Comparison of ENCODE assay signal across 27 cellular contexts in the genomic region with DNA sequence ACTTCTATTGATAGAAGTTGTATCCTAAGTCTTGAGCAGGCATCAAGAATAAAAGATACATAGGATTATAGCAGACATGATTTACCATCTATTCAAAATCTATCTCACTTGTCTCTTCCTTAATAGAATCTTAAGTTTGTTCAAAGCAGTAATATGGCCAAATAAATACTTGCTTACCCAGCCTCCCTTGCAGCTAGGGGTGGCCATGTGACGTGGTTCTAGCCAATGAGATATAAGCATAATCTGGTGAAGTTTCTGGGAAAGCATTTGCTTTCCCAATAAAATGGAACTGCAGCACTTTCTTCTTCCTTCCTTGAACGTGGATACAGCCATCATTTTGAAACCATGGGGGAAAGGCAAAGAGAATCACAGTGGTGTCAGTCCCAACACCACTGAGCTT.
"Had no signal": no experiment of that assay in that cellular context is flagged by ENCODE, and none has a peak within 500 bp of the region (broad histone marks: within the 10 kb centered on the region; RNA-seq: fewer than 3 reads in every experiment).

No MANE protein-coding gene starts in this region.

- H3K27ac Mint-ChIP-seq: activated CD4-positive, alpha-beta memory T cell treated with anti-CD3 and anti-CD28 coated beads for 36 hours; activated naive CD4-positive, alpha-beta T cell treated with anti-CD3 and anti-CD28 coated beads, Interleukin-2, amount 10 ng/mL, durations not matched to agents 7 days and 5 days; activated naive CD8-positive, alpha-beta T cell treated with anti-CD3 and anti-CD28 coated beads, Interleukin-2, amount 10 ng/mL, durations not matched to agents 7 days and 5 days; activated T-cell treated with anti-CD3 and anti-CD28 coated beads, Interleukin-2, amount 50 U/mL, for 72 hours; brain; T-helper 17 cell; T-helper 2 cell treated with Interferon-gamma antibody and Interleukin-4, amounts not matched to agents 5 μg/mL and 100 μg/mL, for 36 hours had no signal

- H3K4me3 ChIP-seq: ascending aorta, breast epithelium, cardiac muscle cell, colonic mucosa, esophagus squamous epithelium had no signal

- H3K27ac ChIP-seq: ascending aorta, breast epithelium, cardiac muscle cell, colonic mucosa, epithelial cell of prostate, esophagus squamous epithelium had no signal

- H3K4me1 ChIP-seq: ascending aorta, breast epithelium, colonic mucosa had no signal

- H3K36me3 ChIP-seq: ascending aorta, breast epithelium, cardiac muscle cell, colonic mucosa, esophagus squamous epithelium had no signal

- H3K9me3 Mint-ChIP-seq: activated naive CD4-positive, alpha-beta T cell treated with anti-CD3 and anti-CD28 coated beads, Interleukin-2, amount 50 U/mL, for 72 hours; activated T-cell treated with anti-CD3 and anti-CD28 coated beads, Interleukin-2, amount 50 U/mL, for 72 hours had no signal

- H3K9me3 ChIP-seq: ascending aorta, breast epithelium, colonic mucosa had no signal

- DNase-seq: activated CD4-positive, alpha-beta memory T cell treated with anti-CD3 and anti-CD28 coated beads for 36 hours; activated CD4-positive, alpha-beta T cell treated with anti-CD3 and anti-CD28 coated beads for 1 hour; activated CD4-positive, alpha-beta T cell treated with anti-CD3 and anti-CD28 coated beads for 48 hours; activated CD8-positive, alpha-beta memory T cell treated with anti-CD3 and anti-CD28 coated beads for 24 hours; activated gamma-delta T cell; activated naive CD4-positive, alpha-beta T cell; activated naive CD4-positive, alpha-beta T cell treated with anti-CD3 and anti-CD28 coated beads, Interleukin-2, amount 10 ng/mL, durations not matched to agents 7 days and 5 days; activated naive CD8-positive, alpha-beta T cell treated with anti-CD3 and anti-CD28 coated beads, Interleukin-2, amount 10 ng/mL, durations not matched to agents 7 days and 5 days; activated T-cell treated with anti-CD3 and anti-CD28 coated beads, Interleukin-2, amount 50 U/mL, for 1 hour; activated T-cell treated with anti-CD3 and anti-CD28 coated beads, Interleukin-2, amount 50 U/mL, for 72 hours; central memory CD4-positive, alpha-beta T cell; cerebellar nuclear complex; colonic mucosa; effector CD8-positive, alpha-beta T cell; esophagus squamous epithelium; head of caudate nucleus; hippocampal formation; T-helper 1 cell; T-helper 17 cell; T1000 had no signal

- H3K4me3 Mint-ChIP-seq: activated CD4-positive, alpha-beta memory T cell treated with anti-CD3 and anti-CD28 coated beads for 36 hours; activated naive CD4-positive, alpha-beta T cell treated with anti-CD3 and anti-CD28 coated beads, Interleukin-2, amount 10 ng/mL, durations not matched to agents 7 days and 5 days; activated naive CD8-positive, alpha-beta T cell treated with anti-CD3 and anti-CD28 coated beads, Interleukin-2, amount 10 ng/mL, durations not matched to agents 7 days and 5 days; activated T-cell treated with anti-CD3 and anti-CD28 coated beads, Interleukin-2, amount 50 U/mL, for 72 hours; brain; T-helper 17 cell; T-helper 2 cell treated with Interferon-gamma antibody and Interleukin-4, amounts not matched to agents 5 μg/mL and 100 μg/mL, for 36 hours had no signal

- H3K27me3 ChIP-seq: ascending aorta, breast epithelium, cardiac muscle cell, colonic mucosa had no signal

- H3K27me3 Mint-ChIP-seq: activated CD4-positive, alpha-beta memory T cell treated with anti-CD3 and anti-CD28 coated beads for 36 hours; activated naive CD4-positive, alpha-beta T cell treated with anti-CD3 and anti-CD28 coated beads, Interleukin-2, amount 10 ng/mL, durations not matched to agents 7 days and 5 days; activated naive CD8-positive, alpha-beta T cell treated with anti-CD3 and anti-CD28 coated beads, Interleukin-2, amount 10 ng/mL, durations not matched to agents 7 days and 5 days; brain; T-helper 17 cell had no signal

- ATAC-seq: activated naive CD4-positive, alpha-beta T cell treated with anti-CD3 and anti-CD28 coated beads, Interleukin-2, amount 50 U/mL, for 72 hours; activated T-cell treated with anti-CD3 and anti-CD28 coated beads, Interleukin-2, amount 50 U/mL, for 72 hours; T-helper 17 cell had no signal

- H3K4me1 Mint-ChIP-seq: activated naive CD4-positive, alpha-beta T cell treated with anti-CD3 and anti-CD28 coated beads, Interleukin-2, amount 10 ng/mL, durations not matched to agents 7 days and 5 days had no signal
